ENCODE assay signal across 1 cellular context in genomic region chr13:109146393-109146792, GRCh38.
TF ChIP-seq lines count a peak whose summit lies in the region.

No MANE protein-coding gene starts in this region.

TF ChIP-seq in HCT116, 20 proteins besides CTCF, POLR2A, EP300 and RAD21 (continued from another document):
- no peak for TF ChIP-seq SIN3A (IDR thresholded peaks at IDR 0.05; ENCODE audit: low read depth)
- no peak for TF ChIP-seq ELF1 (IDR thresholded peaks at IDR 0.05; ENCODE audit: borderline replicate concordance, low read depth)
- TF ChIP-seq YY1 (IDR thresholded peaks at IDR 0.05; ENCODE audit: extremely low read depth, insufficient replicate concordance, low read depth, low read length), result no peak
- TF ChIP-seq FOSL1 (IDR thresholded peaks at IDR 0.05; ENCODE audit: low read depth), result no peak
TF ChIP-seq in HCT116: peak in this region for 0.
